ENCODE assay signal across 9 cellular contexts in the genomic region with DNA sequence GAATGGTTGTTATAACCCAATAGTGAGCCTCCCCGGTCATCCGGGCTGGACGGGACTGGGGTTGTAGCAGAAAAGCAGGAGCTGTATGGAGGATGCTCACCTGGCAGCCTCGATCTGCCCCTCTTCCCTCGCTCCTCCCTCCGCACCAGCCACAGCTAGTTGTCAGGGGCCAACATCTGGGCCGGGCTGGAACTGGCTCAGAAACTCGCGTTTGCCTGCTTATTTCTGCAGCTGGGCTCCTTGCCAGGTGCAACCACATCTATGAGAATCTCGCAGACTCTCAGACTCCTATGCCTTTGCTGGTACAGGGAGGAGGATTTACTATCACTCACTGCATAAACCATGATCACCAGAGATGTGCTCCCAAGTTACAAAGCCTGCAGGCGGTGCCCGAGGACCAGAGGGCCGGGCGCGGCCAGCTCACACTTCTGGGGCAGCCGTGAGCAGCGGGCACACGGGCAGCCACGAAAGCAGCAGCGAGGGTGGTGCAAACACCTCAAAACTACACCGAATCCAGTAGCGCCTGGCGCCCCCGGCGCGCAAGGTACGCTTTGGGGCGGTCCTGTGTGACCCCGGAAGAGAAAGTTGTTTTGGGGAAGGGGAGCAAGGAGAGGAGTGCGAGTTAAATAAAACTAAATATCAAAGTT. TPM values are rescaled to one million over a fixed set of nuclear protein-coding genes. Genes with fewer than 3 reads are reported as not detected.
DNase-seq lines count a peak whose midpoint lies in the region; ATAC-seq, FAIRE-seq and TF ChIP-seq lines count a peak whose summit lies in the region.
"Had no signal": no experiment of that assay in that cellular context is flagged by ENCODE, and none has a peak within 500 bp of the region (broad histone marks: within the 10 kb centered on the region; RNA-seq: fewer than 3 reads in every experiment).

No MANE protein-coding gene starts in this region.

- peaks cover 26% of the 10 kb centered on the region for H3K27me3 ChIP-seq in BLaER1
- H3K27me3 ChIP-seq in endothelial cell of umbilical vein (ENCODE audit: control insufficient read depth in 2 of 2, insufficient read depth in 2 of 2, low read length in 2 of 2): no peaks in the 10 kb centered on the region

- peaks cover 10% of the 10 kb centered on the region for H3K79me2 ChIP-seq in endothelial cell of umbilical vein (ENCODE audit: control insufficient read depth, insufficient read depth, low read length)

- H3K4me2 ChIP-seq in BLaER1: peak overlapping the region; percentile 89
- H3K4me2 ChIP-seq in endothelial cell of umbilical vein (ENCODE audit: insufficient read depth, low read length): peak overlapping the region; percentile 44

- BruUV-seq in endothelial cell of umbilical vein (replicated peaks; lab: Mats Ljungman, UMichigan): TSS peak; percentile 65

- peak overlapping the region; percentile 86 for H3K4me3 Mint-ChIP-seq in stimulated activated effector memory CD8-positive, alpha-beta T cell treated with anti-CD3 and anti-CD28 coated beads, Interleukin-12 subunit alpha, Interleukin-12 subunit beta, amount 100 ng/mL, for 72 hours

- peaks cover 32% of the 10 kb centered on the region for H3K4me1 Mint-ChIP-seq in stimulated activated effector memory CD8-positive, alpha-beta T cell treated with anti-CD3 and anti-CD28 coated beads, Interleukin-12 subunit alpha, Interleukin-12 subunit beta, amount 100 ng/mL, for 72 hours

- H2AFZ ChIP-seq in endothelial cell of umbilical vein (ENCODE audit: low read depth, low read length): peak overlapping the region; percentile 84

- peak overlapping the region; percentile 77 for H3K27ac ChIP-seq in BLaER1
- H3K27ac ChIP-seq in endothelial cell of umbilical vein (ENCODE audit: insufficient read depth, low read depth, low read length): peak overlapping the region; percentile 43

- POLR2A ChIA-PET in endothelial cell of umbilical vein (lab: Charles Lee): interaction anchor here (0.8 to 2.2 kb wide), 2 partner anchors 149 to 162 kb away, joined by 3 to 18 read pairs; no protein-coding TSS in a partner anchor

- CTCF ChIA-PET in endothelial cell of umbilical vein (lab: Charles Lee): interaction anchor here (0.6 to 7.5 kb wide), 32 partner anchors 8 to 451 kb away, joined by 3 to 319 read pairs (median 5); no protein-coding TSS in a partner anchor

- H4K20me1 ChIP-seq in BLaER1 (peaks cover 40% of the 10 kb centered on the region), endothelial cell of umbilical vein (replicated peaks; ENCODE audit: control insufficient read depth, extremely low read depth, insufficient read depth, low read length) (no peaks in the 10 kb centered on the region)

- H3K36me3 Mint-ChIP-seq in stimulated activated effector memory CD8-positive, alpha-beta T cell treated with anti-CD3 and anti-CD28 coated beads, Interleukin-12 subunit alpha, Interleukin-12 subunit beta, amount 100 ng/mL, for 72 hours: peaks cover 13% of the 10 kb centered on the region

- TF ChIP-seq POLR2A in endothelial cell of umbilical vein (IDR thresholded peaks at IDR 0.05; ENCODE audit: low read depth, low read length): no peak

- dilution Hi-C loops in endothelial cell of umbilical vein (cut with MboI; ENCODE audit: extremely low pct_ligation_motif_present, low sequenced_read_pairs): no loop called here

- H3K9me3 ChIP-seq in BLaER1 (peaks cover 14% of the 10 kb centered on the region; the same call in 1 of the 2 replicates), endothelial cell of umbilical vein (replicated peaks; ENCODE audit: control insufficient read depth, insufficient read depth, low read length) (no peaks in the 10 kb centered on the region)

- H3K9me3 Mint-ChIP-seq in stimulated activated effector memory CD8-positive, alpha-beta T cell treated with anti-CD3 and anti-CD28 coated beads, Interleukin-12 subunit alpha, Interleukin-12 subunit beta, amount 100 ng/mL, for 72 hours: peaks cover 2% of the 10 kb centered on the region

- H3K4me1 ChIP-seq in BLaER1: peaks cover 31% of the 10 kb centered on the region
- peaks cover 25% of the 10 kb centered on the region for H3K4me1 ChIP-seq in endothelial cell of umbilical vein (ENCODE audit: control insufficient read depth, extremely low read depth, insufficient read depth, low read length)

- intact Hi-C loops in endothelial cell of umbilical vein (cut with micrococcal nuclease): loop anchor here (1.0 to 5.0 kb wide), 6 partner anchors 60 to 249 kb away; a partner anchor contains a TSS

- H3K9me1 ChIP-seq in endothelial cell of umbilical vein (replicated peaks; ENCODE audit: control insufficient read depth, extremely low read depth, insufficient read depth, low read length): no peaks in the 10 kb centered on the region

- TF ChIP-seq CTCF in endothelial cell of umbilical vein (IDR thresholded peaks at IDR 0.05; ENCODE audit: extremely low read depth in 1 of 2, insufficient read depth in 1 of 2, low read depth in 1 of 2, low read length in 2 of 2): peak; percentile 42 to 52

- peak; percentile 47 for ATAC-seq in GM19023 (IDR thresholded peaks at IDR 0.05; ENCODE audit: unreplicated experiment)
- peak; percentile 42 for ATAC-seq in HG03135 (IDR thresholded peaks at IDR 0.05; ENCODE audit: unreplicated experiment)
- peak; percentile 77 for ATAC-seq in stimulated activated effector memory CD8-positive, alpha-beta T cell treated with anti-CD3 and anti-CD28 coated beads, Interleukin-12 subunit alpha, Interleukin-12 subunit beta, amount 100 ng/mL, for 72 hours

- peak; percentile 84 for FAIRE-seq in endothelial cell of umbilical vein (lab: Jason Lieb, UNC)
- FAIRE-seq: TTC549 had no signal

- H3K36me3 ChIP-seq in BLaER1: no peaks in the 10 kb centered on the region
- no peaks in the 10 kb centered on the region for H3K36me3 ChIP-seq in endothelial cell of umbilical vein (ENCODE audit: control insufficient read depth in 2 of 2, extremely low read depth in 1 of 2, insufficient read depth in 2 of 2, low read length in 2 of 2)

- peak; percentile 74 to 85 for DNase-seq in NCI-H526 (lab: John Stamatoyannopoulos, UW)
- DNase-seq in activated CD8-positive, alpha-beta memory T cell treated with anti-CD3 and anti-CD28 coated beads, Interleukin-2, amount 50 U/mL, for 4 hours: peak; percentile 45
- DNase-seq in endothelial cell of umbilical vein (ENCODE audit: low read depth, low spot score): peak; percentile 85
- peak; percentile 55 for DNase-seq in middle frontal gyrus (ENCODE audit: extremely low spot score, low spot score)
- peak in 1 of 2 donors; percentile 42 for DNase-seq in stimulated activated effector memory CD8-positive, alpha-beta T cell treated with anti-CD3 and anti-CD28 coated beads, Interleukin-12 subunit alpha, Interleukin-12 subunit beta, amount 100 ng/mL, for 72 hours (ENCODE audit: low spot score in 2 of 2)

- peak overlapping the region; percentile 82 for H3K27ac Mint-ChIP-seq in stimulated activated effector memory CD8-positive, alpha-beta T cell treated with anti-CD3 and anti-CD28 coated beads, Interleukin-12 subunit alpha, Interleukin-12 subunit beta, amount 100 ng/mL, for 72 hours

- H3K4me3 ChIP-seq in BLaER1 (peak overlapping the region; percentile 81), endothelial cell of umbilical vein (replicated peaks in 1 of 3; ENCODE audit: insufficient read depth in 1 of 3, low read depth in 1 of 3, low read length in 3 of 3) (peak overlapping the region; percentile 58 to 76 (median 72))

- H3K9ac ChIP-seq in BLaER1 (peak overlapping the region; percentile 79), endothelial cell of umbilical vein (replicated peaks; ENCODE audit: extremely low read depth, insufficient read depth, low read length) (peak overlapping the region; percentile 65)

TF ChIP-seq in endothelial cell of umbilical vein, 7 proteins besides CTCF, POLR2A, EP300 and RAD21:
- TF ChIP-seq EZH2 (IDR thresholded peaks at IDR 0.05; ENCODE audit: borderline replicate concordance, low read depth, low read length, severe bottlenecking) (no peak), JUN (IDR thresholded peaks at IDR 0.05; ENCODE audit: borderline replicate concordance, insufficient read depth, insufficient read length, low read depth) (no peak), POLR2AphosphoS5 (IDR thresholded peaks at IDR 0.05; ENCODE audit: insufficient read depth, low read depth, low read length) (no peak), FOS (IDR thresholded peaks at IDR 0.05; ENCODE audit: borderline replicate concordance, insufficient read depth, low read length) (no peak), GATA2 (IDR thresholded peaks at IDR 0.05; ENCODE audit: insufficient read depth, insufficient read length, low read depth, low read length) (no peak)
- TF ChIP-seq, protein P1, sequence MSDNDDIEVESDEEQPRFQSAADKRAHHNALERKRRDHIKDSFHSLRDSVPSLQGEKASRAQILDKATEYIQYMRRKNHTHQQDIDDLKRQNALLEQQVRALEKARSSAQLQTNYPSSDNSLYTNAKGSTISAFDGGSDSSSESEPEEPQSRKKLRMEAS (IDR thresholded peaks at IDR 0.05; ENCODE audit: insufficient read depth, insufficient read length): no peak

RNA-seq across cellular contexts. Expression of a gene that starts 0.6 kb away (rescaled TPM):
- total RNA-seq in endothelial cell of umbilical vein: 10.6 and 11.7 TPM in 2 replicates
- 5.5 and 5.6 TPM in 2 replicates for polyA plus RNA-seq in endothelial cell of umbilical vein
- 5.7 and 6.3 TPM in 2 replicates for polyA plus RNA-seq in endothelial cell of umbilical vein (2011; cell fraction: cytosol; rRNA removed)
- polyA plus RNA-seq in endothelial cell of umbilical vein (2011; cell fraction: nucleus; rRNA removed): 24.5 and 29.2 TPM in 2 replicates
- polyA plus RNA-seq in endothelial cell of umbilical vein (2012): 6.7 and 7.3 TPM in 2 replicates
- 7.8 and 10.2 TPM in 2 replicates for polyA minus RNA-seq in endothelial cell of umbilical vein
- 4.4 TPM for polyA minus RNA-seq in endothelial cell of umbilical vein (2011; cell fraction: cytosol; rRNA and poly(A)+ RNA removed)
- polyA minus RNA-seq in endothelial cell of umbilical vein (2011; cell fraction: nucleus; rRNA and poly(A)+ RNA removed): 20.1 and 30.3 TPM in 2 replicates
